In genomic region chr20:33323236-33323635, GRCh38 we compare ENCODE assay signal across 32 cellular contexts. TPM values are rescaled to one million over a fixed set of nuclear protein-coding genes. Genes with fewer than 3 reads are reported as not detected.
DNase-seq lines count a peak whose midpoint lies in the region; ATAC-seq, FAIRE-seq and TF ChIP-seq lines count a peak whose summit lies in the region.
"Had no signal": no experiment of that assay in that cellular context is flagged by ENCODE, and none has a peak within 500 bp of the region (broad histone marks: within the 10 kb centered on the region; RNA-seq: fewer than 3 reads in every experiment).

No MANE protein-coding gene starts in this region.

- peaks cover 9 to 80% of the 10 kb centered on the region in 2 experiments; a peak in 4 of 5 replicates for H3K27me3 ChIP-seq in HepG2 (ENCODE audit: control insufficient read depth in 1 of 2, insufficient read depth in 2 of 2, low read length in 2 of 2)
- no peaks in the 10 kb centered on the region for H3K27me3 ChIP-seq in right lobe of liver
- H3K27me3 ChIP-seq in neuronal stem cell (ENCODE audit: control insufficient read depth in 3 of 3, insufficient read depth in 3 of 3, low read depth in 1 of 3, low read length in 3 of 3), result peaks cover 0 to 30% (median 0%) of the 10 kb centered on the region in 3 experiments
- H3K27me3 ChIP-seq: BLaER1 had no signal

- TF ChIP-seq CTCF in HepG2 (CRISPR knock-in tag; IDR thresholded peaks at IDR 0.05) (peak; percentile 57), right lobe of liver (IDR thresholded peaks at IDR 0.05) (no peak)

- no peak overlapping the region for H2BK15ac ChIP-seq in neuronal stem cell (ENCODE audit: low read length)

- H2BK12ac ChIP-seq in neuronal stem cell (ENCODE audit: low read length), result peak overlapping the region; percentile 69

- intact Hi-C loops in HepG2 (cut with micrococcal nuclease; ENCODE audit: unreplicated experiment) (no loop called here), right lobe of liver (cut with DNase I) (no loop called here)

- no peak for FAIRE-seq in HepG2 (lab: Jason Lieb, UNC)
- FAIRE-seq: A204.1, GM12878, GM12892, GM18507 had no signal

- H3K4me1 ChIP-seq in HepG2 (ENCODE audit: insufficient read depth, low read length) (peaks cover 28% of the 10 kb centered on the region), right lobe of liver (no peaks in the 10 kb centered on the region), neuronal stem cell (ENCODE audit: control insufficient read depth in 2 of 2, insufficient read depth in 1 of 2, low read depth in 1 of 2, low read length in 2 of 2) (peaks cover 0 to 2% of the 10 kb centered on the region in 2 donors)
- H3K4me1 ChIP-seq: BE2C had no signal

- no peak overlapping the region for H2BK120ac ChIP-seq in neuronal stem cell (ENCODE audit: low read depth, low read length)

- no peak overlapping the region for H3K14ac ChIP-seq in neuronal stem cell (ENCODE audit: low read length)

- BruUV-seq in HepG2 (replicated peaks; lab: Mats Ljungman, UMichigan), result no TSS peak

- H3K79me1 ChIP-seq in neuronal stem cell (ENCODE audit: low read depth, low read length), result no peaks in the 10 kb centered on the region

- H3K4ac ChIP-seq in neuronal stem cell (ENCODE audit: low read length), result no peak overlapping the region

- no peaks in the 10 kb centered on the region for H3K36me3 ChIP-seq in HepG2 (replicated peaks in 1 of 2; ENCODE audit: control insufficient read depth in 1 of 2, insufficient read depth in 2 of 2, low read length in 2 of 2)
- no peaks in the 10 kb centered on the region for H3K36me3 ChIP-seq in right lobe of liver
- no peaks in the 10 kb centered on the region for H3K36me3 ChIP-seq in neuronal stem cell (replicated peaks in 1 of 2; ENCODE audit: control insufficient read depth in 2 of 2, insufficient read depth in 2 of 2, low read length in 2 of 2)
- H3K36me3 ChIP-seq: BE2C, BLaER1 had no signal

- no peak for TF ChIP-seq POLR2A in HepG2 (IDR thresholded peaks at IDR 0.05; ENCODE audit: insufficient read depth in 1 of 2, low read depth in 2 of 2, low read length in 2 of 2)
- TF ChIP-seq POLR2A in right lobe of liver (IDR thresholded peaks at IDR 0.05), result no peak

- H3K4me3 ChIP-seq in HepG2 (replicated peaks in 1 of 3; ENCODE audit: insufficient read depth in 1 of 3, low read depth in 2 of 3, low read length in 3 of 3), result peak overlapping the region in 1 of 3 experiments; percentile 6; a peak in 1 of 6 replicates
- no peak overlapping the region for H3K4me3 ChIP-seq in right lobe of liver
- no peak overlapping the region for H3K4me3 ChIP-seq in neuronal stem cell (ENCODE audit: low read length in 2 of 2)
- H3K4me3 ChIP-seq: BLaER1, GM12878 had no signal

- no peak overlapping the region for H4K91ac ChIP-seq in neuronal stem cell (ENCODE audit: low read depth, low read length, poor library complexity)

- WGBS in HepG2 (ENCODE audit: low lambda C conversion rate), result 15% methylated on average over 8 of the region's 8 CpGs
- WGBS in right lobe of liver (ENCODE audit: insufficient coverage, low coverage, low lambda C conversion rate, missing lambda C conversion rate), result 44% methylated on average over 7 of the region's 8 CpGs
- WGBS in neuronal stem cell (ENCODE audit: extremely low coverage in 2 of 2, insufficient read length in 2 of 2, insufficient replicate concordance in 1 of 2), 2 donors, result no CpG with 5 or more reads among the region's 8 CpGs

- H3K4me2 ChIP-seq in HepG2 (ENCODE audit: low read depth, low read length) (peak overlapping the region; percentile 9; the same call in 1 of the 2 replicates), neuronal stem cell (ENCODE audit: insufficient read depth, low read length, poor library complexity, severe bottlenecking) (no peak overlapping the region)
- H3K4me2 ChIP-seq: BLaER1 had no signal

- H3K23ac ChIP-seq in neuronal stem cell (ENCODE audit: low read depth, low read length, poor library complexity), result peak overlapping the region; percentile 17

- in situ Hi-C loops in HepG2 (cut with HindIII; ENCODE audit: extremely low pct_ligation_motif_present, low pct_unique_long_range_greater_than_20kb), result no loop called here

- TF ChIP-seq EP300 in HepG2 (IDR thresholded peaks at IDR 0.05; ENCODE audit: low read depth in 2 of 2, low read length in 2 of 2), result no peak
- no peak for TF ChIP-seq EP300 in HepG2 (CRISPR knock-in tag; IDR thresholded peaks at IDR 0.05; ENCODE audit: borderline replicate concordance)

- H3K79me2 ChIP-seq in HepG2 (ENCODE audit: insufficient read depth, low read length), result no peaks in the 10 kb centered on the region

- H4K8ac ChIP-seq in neuronal stem cell (ENCODE audit: low read depth, low read length), result peak overlapping the region; percentile 48

- POLR2A ChIA-PET in HepG2 (lab: Yijun Ruan, JAX), result no interaction called here

- peak overlapping the region; percentile 88 for H2BK5ac ChIP-seq in neuronal stem cell (ENCODE audit: low read length)

- no peak for TF ChIP-seq RAD21 in HepG2 (CRISPR knock-in tag; IDR thresholded peaks at IDR 0.05)

- DNase-seq in HepG2 (ENCODE audit: low spot score) (no peak), right lobe of liver (no peak), neuronal stem cell (ENCODE audit: low spot score) (no peak), NCI-H524 treated with DMSO at 0.1 percent for 48 hours (lab: John Stamatoyannopoulos, UW) (no peak), NCI-H1436 treated with DMSO at 0.1 percent for 48 hours (lab: John Stamatoyannopoulos, UW) (no peak)
- DNase-seq: 8988T; ACHN; BE2C; C1 segment of cervical spinal cord; CD4-positive, alpha-beta memory T cell; CD4-positive, CD25-positive, alpha-beta regulatory T cell; CD8-positive, alpha-beta memory T cell; COR-L47; DMS 273 treated with DMSO at 0.1 percent for 48 hours; DMS153; DMS53; DMS79; DND-41; EL; GDM1 had no signal

- H2AK5ac ChIP-seq in neuronal stem cell (ENCODE audit: low read depth, low read length), result peak overlapping the region; percentile 86

- H3K27ac ChIP-seq in HepG2 (ENCODE audit: extremely low read length, insufficient read depth, low read length) (no peak overlapping the region), right lobe of liver (no peak overlapping the region), neuronal stem cell (replicated peaks; ENCODE audit: low read length) (no peak overlapping the region)
- H3K27ac ChIP-seq: BLaER1 had no signal

- CTCF ChIA-PET in HepG2 (lab: Yijun Ruan, JAX; ENCODE audit: low intra/inter-chr PET ratio, low total read pairs), result no interaction called here

- H3K9ac ChIP-seq in HepG2 (ENCODE audit: insufficient read depth, low read depth, low read length) (no peak overlapping the region), neuronal stem cell (ENCODE audit: low read depth, low read length, poor library complexity) (no peak overlapping the region)
- H3K9ac ChIP-seq: BLaER1 had no signal

- ATAC-seq in HepG2, result no peak; the same call in 2 of the 3 replicates
- no peak for ATAC-seq in right lobe of liver
- no peak for ATAC-seq in HG02973 (IDR thresholded peaks at IDR 0.05; ENCODE audit: unreplicated experiment)
- ATAC-seq: GM12878 had no signal

- H2AFZ ChIP-seq in HepG2 (ENCODE audit: low read length) (no peak overlapping the region), neuronal stem cell (ENCODE audit: low read length) (no peak overlapping the region)

- peak overlapping the region; percentile 86 for H3K18ac ChIP-seq in neuronal stem cell (ENCODE audit: low read length)

- H3K9me3 ChIP-seq in HepG2 (ENCODE audit: low read length) (no peaks in the 10 kb centered on the region), right lobe of liver (no peaks in the 10 kb centered on the region), neuronal stem cell (replicated peaks in 1 of 2; ENCODE audit: control insufficient read depth in 2 of 2, insufficient read depth in 1 of 2, low read depth in 1 of 2, low read length in 2 of 2) (no peaks in the 10 kb centered on the region)
- H3K9me3 ChIP-seq: BE2C, BLaER1 had no signal

- no peaks in the 10 kb centered on the region for H4K20me1 ChIP-seq in HepG2 (ENCODE audit: insufficient read depth, low read length)
- H4K20me1 ChIP-seq: BLaER1 had no signal

TF ChIP-seq in HepG2, 621 proteins besides CTCF, POLR2A, EP300 and RAD21 (continues in another document):
- TF ChIP-seq FOXA1 (IDR thresholded peaks at IDR 0.05) (no peak), FOXA1 (CRISPR knock-in tag; IDR thresholded peaks at IDR 0.05) (0 out of 2 replicates have a peak, but pooled peaks have one; percentile 19), SNAI1 (CRISPR knock-in tag; IDR thresholded peaks at IDR 0.05; ENCODE audit: borderline replicate concordance) (no peak), IKZF1 (IDR thresholded peaks at IDR 0.05) (no peak)

TF ChIP-seq in PFSK-1, 5 proteins besides CTCF, POLR2A, EP300 and RAD21:
- TF ChIP-seq FOXP2 (optimal IDR thresholded peaks at IDR 0.05; ENCODE audit: borderline replicate concordance, extremely low read depth, extremely low read length, insufficient read depth), result peak; percentile 64
- TF ChIP-seq SIN3A (IDR thresholded peaks at IDR 0.05; ENCODE audit: borderline replicate concordance, insufficient read depth, low read length), result no peak

RNA-seq across cellular contexts. Expression of gene BPIFB1, which starts 40.2 kb away (rescaled TPM):
- 0.18 and 0.82 TPM in 2 replicates for total RNA-seq in HepG2 (2016; rRNA removed; fragmentation: Illumina TruSeq; extraction: Trizol)
- 0.18 TPM in 1 of 2 replicates, not detected in the other for total RNA-seq in HepG2 (2016; cell fraction: cytosol; rRNA removed; fragmentation: Illumina TruSeq; extraction: Trizol; ENCODE audit: low read depth)
- total RNA-seq in HepG2 (2016; cell fraction: insoluble cytoplasmic fraction; rRNA removed; fragmentation: Illumina TruSeq; extraction: Trizol), result 0.34 and 0.56 TPM in 2 replicates
- total RNA-seq in HepG2 (2016; cell fraction: membrane; rRNA removed; fragmentation: Illumina TruSeq; extraction: Trizol), result 0.28 TPM in 2 replicates
- 0.59 and 0.75 TPM in 2 replicates for total RNA-seq in HepG2 (2016; cell fraction: nucleus; rRNA removed; fragmentation: Illumina TruSeq; extraction: Trizol)
- 4.4 and 9.2 TPM in 2 replicates for polyA plus RNA-seq in HepG2 (2011; rRNA removed)
- 3.2 and 5.0 TPM in 2 replicates for polyA plus RNA-seq in HepG2 (2011; cell fraction: cytosol; rRNA removed)
- polyA plus RNA-seq in HepG2 (2011; cell fraction: nucleus; rRNA removed), result 5.1 and 7.3 TPM in 2 replicates
- 7.9 and 12.0 TPM in 2 replicates for polyA plus RNA-seq in HepG2 (2012)
- polyA plus RNA-seq in HepG2 (2016; cell fraction: cytosol; fragmentation: Illumina TruSeq; extraction: Trizol; ENCODE audit: low read depth), result 0.26 and 0.36 TPM in 2 replicates
- 0.54 and 0.91 TPM in 2 replicates for polyA plus RNA-seq in HepG2 (2016; cell fraction: insoluble cytoplasmic fraction; fragmentation: Illumina TruSeq; extraction: Trizol; ENCODE audit: low read depth)
- 0.17 and 0.40 TPM in 2 replicates for polyA plus RNA-seq in HepG2 (2016; cell fraction: membrane; fragmentation: Illumina TruSeq; extraction: Trizol; ENCODE audit: low read depth)
- 0.97 and 1.00 TPM in 2 replicates for polyA plus RNA-seq in HepG2 (2016; cell fraction: nucleus; fragmentation: Illumina TruSeq; extraction: Trizol; ENCODE audit: insufficient read depth, low read depth)
- polyA minus RNA-seq in HepG2 (2011; rRNA and poly(A)+ RNA removed; ENCODE audit: low replicate concordance), result 3.7 TPM in 1 of 2 replicates, not detected in the other
- 0.44 and 1.6 TPM in 2 replicates for polyA minus RNA-seq in HepG2 (2011; cell fraction: cytosol; rRNA and poly(A)+ RNA removed)
- polyA minus RNA-seq in HepG2 (2011; cell fraction: nucleus; rRNA and poly(A)+ RNA removed), result 1.7 and 2.0 TPM in 2 replicates
- total RNA-seq in right lobe of liver, result not detected
- polyA plus RNA-seq in PFSK-1 (2012; ENCODE audit: insufficient read length, low read depth), result not detected
- not detected for polyA plus RNA-seq in neuronal stem cell (2013, experiment 1 of 2)
- not detected for polyA plus RNA-seq in neuronal stem cell (2013, experiment 2 of 2)
- total RNA-seq: A673; CD4-positive, alpha-beta memory T cell; CD4-positive, CD25-positive, alpha-beta regulatory T cell; CD8-positive, alpha-beta memory T cell; Daoy; G401 had no signal
- polyA plus RNA-seq: AG04450; CD14-positive monocyte; CD4-positive, alpha-beta memory T cell; CD4-positive, CD25-positive, alpha-beta regulatory T cell; CD8-positive, alpha-beta memory T cell; GM12878 had no signal
